Comparison of ENCODE assay signal across 8 cellular contexts in the genomic region with DNA sequence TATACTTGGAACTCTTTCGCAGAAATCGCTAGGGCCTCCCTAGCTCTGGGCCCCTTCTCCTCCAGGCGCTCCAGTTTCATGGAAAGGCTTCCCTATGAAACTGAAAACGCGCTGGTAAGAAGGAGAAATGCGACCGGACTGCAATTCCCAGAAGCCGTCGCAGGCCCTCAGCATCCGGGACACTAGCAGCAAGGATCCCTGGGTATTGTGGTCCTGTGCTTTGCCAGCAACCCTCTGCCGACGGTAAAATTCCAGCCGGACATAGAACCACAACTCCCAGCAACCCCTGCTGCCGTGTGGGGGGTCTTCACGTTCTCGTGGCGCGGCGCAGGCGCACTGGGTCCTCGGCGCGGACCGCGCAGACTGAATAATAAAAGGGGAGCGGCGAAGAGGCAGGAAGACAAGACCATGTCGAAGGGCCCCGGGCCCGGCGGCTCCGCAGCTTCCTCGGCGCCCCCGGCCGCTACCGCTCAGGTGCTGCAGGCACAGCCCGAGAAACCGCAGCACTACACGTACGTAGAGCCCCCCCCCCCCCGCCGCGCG. TPM values are rescaled to one million over a fixed set of nuclear protein-coding genes. Genes with fewer than 3 reads are reported as not detected.
DNase-seq lines count a peak whose midpoint lies in the region; ATAC-seq and TF ChIP-seq lines count a peak whose summit lies in the region.

A gene with protein sequence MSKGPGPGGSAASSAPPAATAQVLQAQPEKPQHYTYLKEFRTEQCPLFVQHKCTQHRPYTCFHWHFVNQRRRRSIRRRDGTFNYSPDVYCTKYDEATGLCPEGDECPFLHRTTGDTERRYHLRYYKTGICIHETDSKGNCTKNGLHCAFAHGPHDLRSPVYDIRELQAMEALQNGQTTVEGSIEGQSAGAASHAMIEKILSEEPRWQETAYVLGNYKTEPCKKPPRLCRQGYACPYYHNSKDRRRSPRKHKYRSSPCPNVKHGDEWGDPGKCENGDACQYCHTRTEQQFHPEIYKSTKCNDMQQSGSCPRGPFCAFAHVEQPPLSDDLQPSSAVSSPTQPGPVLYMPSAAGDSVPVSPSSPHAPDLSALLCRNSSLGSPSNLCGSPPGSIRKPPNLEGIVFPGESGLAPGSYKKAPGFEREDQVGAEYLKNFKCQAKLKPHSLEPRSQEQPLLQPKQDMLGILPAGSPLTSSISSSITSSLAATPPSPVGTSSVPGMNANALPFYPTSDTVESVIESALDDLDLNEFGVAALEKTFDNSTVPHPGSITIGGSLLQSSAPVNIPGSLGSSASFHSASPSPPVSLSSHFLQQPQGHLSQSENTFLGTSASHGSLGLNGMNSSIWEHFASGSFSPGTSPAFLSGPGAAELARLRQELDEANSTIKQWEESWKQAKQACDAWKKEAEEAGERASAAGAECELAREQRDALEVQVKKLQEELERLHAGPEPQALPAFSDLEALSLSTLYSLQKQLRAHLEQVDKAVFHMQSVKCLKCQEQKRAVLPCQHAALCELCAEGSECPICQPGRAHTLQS (plus strand): TSS at position 334 of the 543 bp plus-strand sequence. CDS start 75 bp downstream, at position 409.

- peak within 1 kb of the TSS; percentile 76 for H3K4me3 ChIP-seq in osteoblast (ENCODE audit: insufficient read depth, low read length)

- CTCF ChIA-PET in GM10248 (lab: Yijun Ruan, JAX): interaction anchor here (0.7 to 5.8 kb wide), 8 partner anchors 11 to 77 kb away, joined by 3 to 35 read pairs (median 4); a partner anchor contains a TSS

- no peaks in the 10 kb centered on the region for H3K27me3 ChIP-seq in osteoblast (ENCODE audit: insufficient read depth, low read length)

- H3K9me3 ChIP-seq in osteoblast (ENCODE audit: low read depth, low read length): no peaks in the 10 kb centered on the region

- intact Hi-C loops in head of caudate nucleus (cut with DNase I): loop anchor here (5.0 to 10.0 kb wide), 2 partner anchors 73 to 110 kb away; a partner anchor contains a TSS

- H3K27ac ChIP-seq in osteoblast (ENCODE audit: low read depth, low read length): peak within 1 kb of the TSS; percentile 100
- H3K27ac ChIP-seq in temporal lobe (ENCODE audit: low read depth, low read length): peak within 1 kb of the TSS; percentile 100

- H4K20me1 ChIP-seq in osteoblast (ENCODE audit: insufficient read depth, low read length): no peaks in the 10 kb centered on the region

- peak within 1 kb of the TSS; percentile 81 for H2AFZ ChIP-seq in osteoblast (ENCODE audit: low read length)

- DNase-seq in GM10248 (ENCODE audit: extremely low spot score) (peak; percentile 94), NCI-H1436 treated with DMSO at 0.1 percent for 48 hours (lab: John Stamatoyannopoulos, UW) (peak; percentile 97), T follicular helper cell (ENCODE audit: low read depth) (peak; percentile 92), head of caudate nucleus (peak; percentile 95 to 100 (median 98)), osteoblast (ENCODE audit: insufficient read length, low spot score, missing footprints) (peak; percentile 98)
- DNase-seq in activated naive CD8-positive, alpha-beta T cell treated with anti-CD3 and anti-CD28 coated beads, Interleukin-2, amount 50 U/mL, for 16 hours (ENCODE audit: low read depth, low spot score): peak; percentile 92

- no peaks in the 10 kb centered on the region for H3K36me3 ChIP-seq in osteoblast (ENCODE audit: insufficient read depth, low read length)

- peak within 1 kb of the TSS; percentile 94 for H3K4me2 ChIP-seq in osteoblast (ENCODE audit: insufficient read depth, low read length)

- peaks cover 39% of the 10 kb centered on the region for H3K79me2 ChIP-seq in osteoblast (ENCODE audit: insufficient read depth, low read length)

- POLR2A ChIA-PET in GM10248 (lab: Yijun Ruan, JAX): interaction anchor here (0.6 to 1.6 kb wide), 5 partner anchors 8 to 504 kb away, joined by 3 to 6 read pairs (median 4); a partner anchor contains a TSS

- peak; percentile 51 for ATAC-seq in HG02852 (IDR thresholded peaks at IDR 0.05; ENCODE audit: unreplicated experiment)

- peaks cover 34% of the 10 kb centered on the region for H3K4me1 ChIP-seq in osteoblast (ENCODE audit: insufficient read depth, low read length)

- TF ChIP-seq CTCF in GM10248 (IDR thresholded peaks at IDR 0.05; ENCODE audit: control extremely low read depth, extremely low read depth, low read depth, missing control alignments) (no peak), osteoblast (IDR thresholded peaks at IDR 0.05; ENCODE audit: extremely low read depth, low read depth, low read length) (no peak)

RNA-seq across cellular contexts. Expression of the gene that starts here (rescaled TPM):
- total RNA-seq in osteoblast (18.5 and 23.6 TPM in 2 replicates), temporal lobe (24.8 TPM)

Comparison
In these comparisons a context has a peak if more than half of its experiments do, and no peak if none do; other contexts are left out.
1. Peak in every context shown above with its lines: DNase-seq, ATAC-seq, H3K4me3 ChIP-seq and H3K27ac ChIP-seq.